ENCODE assay signal across 21 cellular contexts in genomic region chr7:47510192-47510591, GRCh38.
"Had no signal": no experiment of that assay in that cellular context is flagged by ENCODE, and none has a peak within 500 bp of the region (broad histone marks: within the 10 kb centered on the region; RNA-seq: fewer than 3 reads in every experiment).

No MANE protein-coding gene starts in this region.

- DNase-seq: activated B cell treated with CpG ODN at 0.5 μM for 24 hours; activated CD4-positive, alpha-beta T cell treated with anti-CD3 and anti-CD28 coated beads for 36 hours; activated CD4-positive, alpha-beta T cell treated with anti-CD3 and anti-CD28 coated beads, Interleukin-2, amount 50 U/mL, for 4 hours; activated CD8-positive, alpha-beta memory T cell treated with anti-CD3 and anti-CD28 coated beads, Interleukin-2, amount 50 U/mL, for 48 hours; activated naive CD4-positive, alpha-beta T cell treated with Interleukin-2 at 50 U/mL for 16 hours; activated naive CD8-positive, alpha-beta T cell treated with anti-CD3 and anti-CD28 coated beads for 36 hours; activated T-cell treated with anti-CD3 and anti-CD28 coated beads, Interleukin-2, amount 50 U/mL, for 4 hours; colonic mucosa; glutamatergic neuron; hippocampal formation; left cardiac atrium; retina; stimulated activated CD4-positive, alpha-beta T cell treated with anti-CD3 and anti-CD28 coated beads, Interleukin-12 subunit alpha, Interleukin-12 subunit beta, amount 100 ng/mL, for 4 hours; T-cell had no signal

- H3K4me2 ChIP-seq: neural progenitor cell had no signal

- H3K27ac ChIP-seq: breast epithelium, colonic mucosa, esophagus muscularis mucosa, neural progenitor cell had no signal

- H3K9ac ChIP-seq: neural progenitor cell had no signal

- ATAC-seq: activated CD4-positive, alpha-beta T cell treated with anti-CD3 and anti-CD28 coated beads for 36 hours; activated T-cell treated with anti-CD3 and anti-CD28 coated beads, Interleukin-2, amount 50 U/mL, for 4 hours; left cardiac atrium; mucosa of descending colon; T-cell had no signal

- H3K4me1 ChIP-seq: breast epithelium, colonic mucosa had no signal

- H3K9me3 ChIP-seq: breast epithelium, colonic mucosa, esophagus muscularis mucosa, mucosa of descending colon, tibial nerve, uterus had no signal

- FAIRE-seq: frontal cortex had no signal

- H3K27me3 ChIP-seq: breast epithelium, colonic mucosa, esophagus muscularis mucosa, neural progenitor cell, tibial nerve, uterus had no signal

- H2AFZ ChIP-seq: neural progenitor cell had no signal

- H3K4me3 ChIP-seq: breast epithelium, colonic mucosa, esophagus muscularis mucosa, mucosa of descending colon, neural progenitor cell, tibial nerve, uterus had no signal

- H3K36me3 ChIP-seq: breast epithelium, colonic mucosa, esophagus muscularis mucosa, neural progenitor cell, uterus had no signal
